9 cellular contexts compared by ENCODE assay signal in genomic region chr20:58228484-58229197, GRCh38. TPM values are rescaled to one million over a fixed set of nuclear protein-coding genes. Genes with fewer than 3 reads are reported as not detected.
DNase-seq lines count a peak whose midpoint lies in the region; ATAC-seq, FAIRE-seq and TF ChIP-seq lines count a peak whose summit lies in the region.
"Had no signal": no experiment of that assay in that cellular context is flagged by ENCODE, and none has a peak within 500 bp of the region (broad histone marks: within the 10 kb centered on the region; RNA-seq: fewer than 3 reads in every experiment).

Gene ANKRD60 (minus strand): TSS chr20:58228653. CDS start chr20:58228653, 0 bp downstream.

- peaks cover 13% of the 10 kb centered on the region for H3K27me3 ChIP-seq in bronchial epithelial cell (ENCODE audit: control insufficient read depth, insufficient read depth, low read length)

- TF ChIP-seq CTCF in bronchial epithelial cell (IDR thresholded peaks at IDR 0.05; ENCODE audit: insufficient read depth, low read length, severe bottlenecking), result no peak
- TF ChIP-seq CTCF in mucosa of descending colon (IDR thresholded peaks at IDR 0.05), result no peak

- peak within 1 kb of the TSS; percentile 10 for H3K4me3 ChIP-seq in bronchial epithelial cell (ENCODE audit: low read depth, low read length)
- no peak within 1 kb of the TSS for H3K4me3 ChIP-seq in mucosa of descending colon

- peak; percentile 23 for ATAC-seq in mucosa of descending colon
- ATAC-seq in HG02970 (IDR thresholded peaks at IDR 0.05; ENCODE audit: low FRiP score, unreplicated experiment), result no peak
- ATAC-seq in GM18858 (IDR thresholded peaks at IDR 0.05; ENCODE audit: unreplicated experiment), result no peak

- intact Hi-C loops in mucosa of descending colon (cut with DNase I, micrococcal nuclease), result no loop called here

- peaks cover 10% of the 10 kb centered on the region for H3K4me1 ChIP-seq in mucosa of descending colon (ENCODE audit: low read depth)

- H3K36me3 ChIP-seq in bronchial epithelial cell (ENCODE audit: control insufficient read depth, insufficient read depth, low read length) (peaks cover 5% of the 10 kb centered on the region), mucosa of descending colon (ENCODE audit: low read depth) (no peaks in the 10 kb centered on the region)

- FAIRE-seq in bronchial epithelial cell (lab: Jason Lieb, UNC) (no peak), GM19239 (lab: Jason Lieb, UNC) (no peak)
- FAIRE-seq: islet of Langerhans had no signal

- DNase-seq in ELR (ENCODE audit: low read depth) (peak; percentile 30), T-helper 2 cell (peak in 3 of 5 experiments; percentile 35 to 73 (median 61)), bronchial epithelial cell (ENCODE audit: low read depth) (no peak), mucosa of descending colon (no peak), GM19239 (ENCODE audit: insufficient read length, low spot score) (no peak), SIG-M5 treated with dmso at 0.1 percent for 504 hours (lab: John Stamatoyannopoulos, UW; ENCODE audit: unreplicated experiment) (no peak)

- H3K9me3 ChIP-seq in mucosa of descending colon, result no peaks in the 10 kb centered on the region

RNA-seq across cellular contexts. Expression of gene ANKRD60, which starts in this region (rescaled TPM):
- not detected in 2 replicates for total RNA-seq in bronchial epithelial cell
- not detected for total RNA-seq in mucosa of descending colon

Comparison
In these comparisons a context has a peak if more than half of its experiments do, and no peak if none do; other contexts are left out.
1. Peak in ATAC-seq in mucosa of descending colon; RNA of the gene not detected or under 1 TPM.
2. DNase-seq: peak in ELR (single experiment) and T-helper 2 cell (3 of 5); none in bronchial epithelial cell (single experiment), mucosa of descending colon (0 of 3), GM19239 (single experiment) and SIG-M5 treated with dmso at 0.1 percent for 504 hours (single experiment).